12 cellular contexts compared by ENCODE assay signal in genomic region chr1:24191860-24192259, GRCh38. TPM values are rescaled to one million over a fixed set of nuclear protein-coding genes. Genes with fewer than 3 reads are reported as not detected.
DNase-seq lines count a peak whose midpoint lies in the region; ATAC-seq, FAIRE-seq and TF ChIP-seq lines count a peak whose summit lies in the region.
"Had no signal": no experiment of that assay in that cellular context is flagged by ENCODE, and none has a peak within 500 bp of the region (broad histone marks: within the 10 kb centered on the region; RNA-seq: fewer than 3 reads in every experiment).

No MANE protein-coding gene starts in this region.

- FAIRE-seq in D721Med (lab: Jason Lieb, UNC) = no peak

- no peak overlapping the region for H3K4me2 ChIP-seq in GM23338

- peak; percentile 32 for DNase-seq in ACHN
- peak; percentile 75 for DNase-seq in SIG-M5 treated with dmso at 0.1 percent for 504 hours (lab: John Stamatoyannopoulos, UW; ENCODE audit: unreplicated experiment)
- DNase-seq in central memory CD4-positive, alpha-beta T cell = no peak
- DNase-seq in GM23338 (ENCODE audit: low spot score) = no peak
- DNase-seq in D721Med (ENCODE audit: insufficient read length, low spot score) = no peak
- DNase-seq: amygdala, KG1 had no signal

- H3K27ac Mint-ChIP-seq in GM23338 = no peak overlapping the region

- no peaks in the 10 kb centered on the region for H3K79me2 ChIP-seq in GM23338 (replicated peaks; ENCODE audit: insufficient read depth)

- no peak overlapping the region for H2AFZ ChIP-seq in GM23338

- H3K27ac ChIP-seq in GM23338 (ENCODE audit: low read depth) = no peak overlapping the region
- H3K27ac ChIP-seq: thoracic aorta had no signal

- H3K36me3 Mint-ChIP-seq in GM23338 (ENCODE audit: low read depth) = no peaks in the 10 kb centered on the region; the same call in 2 of the 3 replicates

- no peak overlapping the region for H3K4me3 Mint-ChIP-seq in GM23338

- in situ Hi-C loops in ACHN (cut with HindIII; ENCODE audit: low pct_ligation_motif_present, low pct_unique_long_range_greater_than_20kb, low sequenced_read_pairs) = loop anchor here (10.0 kb wide), 1 partner anchor 443 kb away; no protein-coding TSS in a partner anchor

- H3K27me3 Mint-ChIP-seq in GM23338 (ENCODE audit: insufficient read depth, low read depth, poor library complexity) = peaks cover 14% of the 10 kb centered on the region

- H3K27me3 ChIP-seq in GM23338 (ENCODE audit: insufficient read depth) = no peaks in the 10 kb centered on the region

- H3K4me3 ChIP-seq in GM23338 = no peak overlapping the region
- H3K4me3 ChIP-seq: thoracic aorta had no signal

- no peaks in the 10 kb centered on the region for H4K20me1 ChIP-seq in GM23338 (replicated peaks; ENCODE audit: insufficient read depth)

- H3F3A ChIP-seq in GM23338 (replicated peaks; ENCODE audit: low read depth) = no peaks in the 10 kb centered on the region

- ATAC-seq in GM21529 (IDR thresholded peaks at IDR 0.05; ENCODE audit: unreplicated experiment) (peak; percentile 35), esophagus mucosa (peak; percentile 48), HG02763 (IDR thresholded peaks at IDR 0.05; ENCODE audit: unreplicated experiment) (no peak), GM23338 (no peak)

- no peaks in the 10 kb centered on the region; the same call in 2 of the 3 replicates for H3K9me3 Mint-ChIP-seq in GM23338
- H3K9me3 Mint-ChIP-seq: nephron had no signal

- TF ChIP-seq CTCF in GM23338 (conservative IDR thresholded peaks at IDR 0.05; ENCODE audit: low read depth in 2 of 2) = no peak
- TF ChIP-seq CTCF in D721Med (IDR thresholded peaks at IDR 0.05; ENCODE audit: insufficient read depth, missing control alignments) = no peak

- no peaks in the 10 kb centered on the region for H3K9me2 ChIP-seq in GM23338 (ENCODE audit: insufficient read depth)

- H3K4me1 Mint-ChIP-seq in GM23338 = peaks cover 6% of the 10 kb centered on the region; the same call in 2 of the 3 replicates

- H3K36me3 ChIP-seq in GM23338 (ENCODE audit: insufficient read depth) = no peaks in the 10 kb centered on the region
- H3K36me3 ChIP-seq: thoracic aorta had no signal

- peaks cover 6% of the 10 kb centered on the region; the same call in 1 of the 2 replicates for H3K4me1 ChIP-seq in GM23338 (ENCODE audit: insufficient read depth)

TF ChIP-seq in GM23338, 12 proteins besides CTCF, POLR2A, EP300 and RAD21 (continues in another document):
- TF ChIP-seq STAT1 (IDR thresholded peaks at IDR 0.05; ENCODE audit: unreplicated experiment) (no peak), EZH2phosphoT487 (IDR thresholded peaks at IDR 0.05; ENCODE audit: unreplicated experiment) (no peak), POLR2AphosphoS5 (IDR thresholded peaks at IDR 0.05; ENCODE audit: low read depth) (no peak), EZH2 (IDR thresholded peaks at IDR 0.05; ENCODE audit: low read depth, unreplicated experiment) (no peak), REST (IDR thresholded peaks at IDR 0.05; ENCODE audit: unreplicated experiment) (no peak), ZNF462 (CRISPR knock-in tag; IDR thresholded peaks at IDR 0.05) (no peak), NANOG (IDR thresholded peaks at IDR 0.05; ENCODE audit: borderline replicate concordance) (no peak), JUNB (IDR thresholded peaks at IDR 0.05; ENCODE audit: unreplicated experiment) (no peak), ZNF114 (CRISPR knock-in tag; IDR thresholded peaks at IDR 0.05) (no peak), ZNF331 (CRISPR knock-in tag; IDR thresholded peaks at IDR 0.05; ENCODE audit: low read depth) (no peak), CREB1 (CRISPR knock-in tag; IDR thresholded peaks at IDR 0.05; ENCODE audit: low read depth) (no peak)

RNA-seq across cellular contexts. Expression of gene IFNLR1, which starts 4.8 kb away (rescaled TPM):
- total RNA-seq in esophagus mucosa = 4.0 TPM
- 4.2 and 4.3 TPM in 2 replicates for total RNA-seq in GM23338 (2014; rRNA removed; shearing (Covaris generic))
- polyA plus RNA-seq in GM23338 (2016; fragmentation: Nextera tagmentation; extraction: Ambion mirVana) = 6.2 and 8.9 TPM in 2 replicates

RNA-seq across cellular contexts. Expression of gene IL22RA1, which starts 48.9 kb away (rescaled TPM):
- total RNA-seq in esophagus mucosa = 10.7 TPM
- 0.28 TPM in 1 of 2 replicates, not detected in the other for total RNA-seq in GM23338 (2014; rRNA removed; shearing (Covaris generic))
- polyA plus RNA-seq in GM23338 (2016; fragmentation: Nextera tagmentation; extraction: Ambion mirVana) = 0.11 TPM in 1 of 2 replicates, not detected in the other

Comparison
In these comparisons a context has a peak if more than half of its experiments do, and no peak if none do; other contexts are left out.
1. DNase-seq: peak in ACHN (single experiment) and SIG-M5 treated with dmso at 0.1 percent for 504 hours (single experiment); none in central memory CD4-positive, alpha-beta T cell (single experiment), GM23338 (single experiment) and D721Med (single experiment).
2. ATAC-seq: peak in GM21529 (single experiment) and esophagus mucosa (single experiment); none in HG02763 (single experiment) and GM23338 (single experiment).